Comparison of ENCODE assay signal across 8 cellular contexts in the genomic region with DNA sequence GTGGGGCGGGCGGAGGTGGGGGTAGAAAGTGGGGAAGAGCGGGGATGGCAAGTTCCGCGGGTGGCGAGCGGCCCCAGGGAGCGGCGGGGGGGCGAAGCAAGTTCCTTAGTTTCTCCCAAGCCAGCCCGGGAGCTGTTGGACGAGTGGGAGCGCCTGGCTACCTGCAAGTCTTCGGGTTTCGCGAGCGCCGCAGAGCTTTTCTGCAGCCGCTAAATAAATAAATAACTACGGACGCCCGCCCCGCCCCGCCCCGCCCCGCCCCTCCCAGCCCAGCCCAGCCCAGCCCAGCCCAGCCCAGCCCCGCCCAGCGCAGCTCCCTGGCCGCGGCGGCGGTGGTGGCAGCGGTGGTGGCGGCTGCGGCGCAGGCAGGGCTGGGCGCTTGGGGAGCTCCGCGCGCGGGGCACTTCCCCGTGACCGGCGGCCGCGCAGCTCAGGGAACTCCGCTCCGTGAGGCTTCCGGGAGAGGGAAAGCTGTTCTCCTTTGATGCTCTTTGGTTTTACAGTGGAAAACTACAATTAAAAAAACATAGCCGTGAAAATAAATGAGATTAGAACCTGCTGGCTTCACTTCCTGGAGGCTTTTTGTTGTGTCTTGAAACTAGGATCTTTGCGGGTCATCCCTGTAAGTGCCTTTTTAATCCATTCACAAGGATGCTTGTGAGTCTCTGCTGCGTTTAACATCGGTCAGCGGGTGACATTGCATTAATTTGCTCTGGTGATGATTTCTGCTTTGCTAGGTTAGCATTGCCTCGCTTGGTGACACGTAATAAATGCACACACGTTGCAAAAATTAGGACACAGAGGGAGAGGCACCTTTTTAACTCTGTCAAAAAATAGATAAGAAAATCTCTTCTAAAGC. TPM values are rescaled to one million over a fixed set of nuclear protein-coding genes. Genes with fewer than 3 reads are reported as not detected.
DNase-seq lines count a peak whose midpoint lies in the region; ATAC-seq and TF ChIP-seq lines count a peak whose summit lies in the region.

TSS of gene UBE2L5 (plus strand) at position 438 of the 859 bp plus-strand sequence. CDS start 5,498 bp downstream, outside the sequence.

- peaks cover 36% of the 10 kb centered on the region for H3K27me3 Mint-ChIP-seq in nephron (ENCODE audit: low read depth)

- POLR2A ChIA-PET in BJ (lab: Charles Lee): interaction anchor here (0.6 to 0.9 kb wide), 2 partner anchors 84 to 249 kb away, joined by 3 to 5 read pairs; no protein-coding TSS in a partner anchor
- POLR2A ChIA-PET in PC-9 (lab: Charles Lee; ENCODE audit: unreplicated experiment): interaction anchor here (0.5 to 0.7 kb wide), 6 partner anchors 60 to 394 kb away, joined by 3 to 10 read pairs (median 4); no protein-coding TSS in a partner anchor

- no peaks in the 10 kb centered on the region for H3K9me3 ChIP-seq in PC-9 (ENCODE audit: insufficient read depth, low read depth)

- no peaks in the 10 kb centered on the region for H3K79me2 ChIP-seq in PC-9 (ENCODE audit: low read depth)

- peaks cover 11% of the 10 kb centered on the region; the same call in 1 of the 2 replicates for H3K4me1 ChIP-seq in PC-9 (replicated peaks; ENCODE audit: insufficient read depth)

- H3K4me3 Mint-ChIP-seq in nephron: peak within 1 kb of the TSS; percentile 88 to 90 (median 89)

- H3F3A ChIP-seq in PC-9 (ENCODE audit: insufficient read depth, low read depth): peaks cover 6% of the 10 kb centered on the region; the same call in 1 of the 2 replicates

- no peaks in the 10 kb centered on the region for H4K20me1 ChIP-seq in PC-9 (ENCODE audit: insufficient read depth)

- H2AFZ ChIP-seq in PC-9: peak within 1 kb of the TSS; percentile 79

- H3K9me3 Mint-ChIP-seq in nephron: no peaks in the 10 kb centered on the region

- peak within 1 kb of the TSS; percentile 57 for H3K27ac ChIP-seq in PC-9

- H3K36me3 Mint-ChIP-seq in nephron (ENCODE audit: low read depth): no peaks in the 10 kb centered on the region

- TF ChIP-seq CTCF in BJ (IDR thresholded peaks at IDR 0.05; ENCODE audit: insufficient read depth, low read depth, low read length): no peak
- no peak for TF ChIP-seq CTCF in PC-9 (conservative IDR thresholded peaks at IDR 0.05)
- no peak for TF ChIP-seq CTCF in nephron (IDR thresholded peaks at IDR 0.05; ENCODE audit: unreplicated experiment in 3 of 3)

- CTCF ChIA-PET in BJ (lab: Yijun Ruan, JAX): no interaction called here
- CTCF ChIA-PET in PC-9 (lab: Charles Lee): interaction anchor here (0.7 kb wide), 1 partner anchor 159 kb away, joined by 6 read pairs; no protein-coding TSS in a partner anchor

- no peaks in the 10 kb centered on the region for H3K27me3 ChIP-seq in BJ (ENCODE audit: control insufficient read depth, insufficient read depth, low read length)
- no peaks in the 10 kb centered on the region for H3K27me3 ChIP-seq in PC-9 (ENCODE audit: insufficient read depth, low read depth)

- intact Hi-C loops in PC-9 (cut with micrococcal nuclease; ENCODE audit: unreplicated experiment): loop anchor here (1.0 kb wide), 1 partner anchor 195 kb away; the partner anchor contains the start of gene USPL1

- peak within 1 kb of the TSS; percentile 36 for H3K4me3 ChIP-seq in BJ (ENCODE audit: low read depth, low read length)
- peak within 1 kb of the TSS; percentile 84 for H3K4me3 ChIP-seq in PC-9

- no peak for DNase-seq in BJ (ENCODE audit: low read depth)
- DNase-seq in PC-9: peak; percentile 67 to 69
- DNase-seq in activated effector memory CD4-positive, alpha-beta T cell treated with anti-CD3 and anti-CD28 coated beads, Interleukin-2, amount 50 U/mL, for 16 hours: peak; percentile 89
- DNase-seq in fibroblast of the conjunctiva (ENCODE audit: low read depth): peak; percentile 59
- DNase-seq in stimulated activated naive CD8-positive, alpha-beta T cell treated with anti-CD3 and anti-CD28 coated beads, Interleukin-15, Interleukin-2, amounts not matched to agents 100 U/mL and 50 U/mL, for 24 hours: peak; percentile 79

- BruUV-seq in PC-9 (replicated peaks; lab: Mats Ljungman, UMichigan): TSS peak; percentile 66

- H3K27ac Mint-ChIP-seq in nephron: peak within 1 kb of the TSS; percentile 96 to 98 (median 96)

- peak; percentile 66 for ATAC-seq in GM19025 (IDR thresholded peaks at IDR 0.05; ENCODE audit: low read depth, unreplicated experiment)
- ATAC-seq in HG03432 (IDR thresholded peaks at IDR 0.05; ENCODE audit: unreplicated experiment): peak; percentile 82
- peak; percentile 91 for ATAC-seq in stimulated activated naive CD8-positive, alpha-beta T cell treated with anti-CD3 and anti-CD28 coated beads, Interleukin-15, Interleukin-2, amounts not matched to agents 100 U/mL and 50 U/mL, for 24 hours

- no peaks in the 10 kb centered on the region for H3K9me2 ChIP-seq in PC-9 (ENCODE audit: insufficient read depth)

- H3K4me1 Mint-ChIP-seq in nephron: peaks cover 25% of the 10 kb centered on the region

- H3K4me2 ChIP-seq in PC-9: peak within 1 kb of the TSS; percentile 90

- H3K36me3 ChIP-seq in BJ (ENCODE audit: control insufficient read depth, insufficient read depth, low read length) (no peaks in the 10 kb centered on the region), PC-9 (ENCODE audit: low read depth) (no peaks in the 10 kb centered on the region)

RNA-seq across cellular contexts. Expression of gene UBE2L5, which starts in this region (rescaled TPM):
- 0.31 TPM in 1 of 2 replicates, not detected in the other for polyA plus RNA-seq in BJ (2011; rRNA removed)
- not detected in 2 replicates for polyA minus RNA-seq in BJ (2011; rRNA and poly(A)+ RNA removed)
- not detected in 2 replicates for total RNA-seq in PC-9 (2021)

Comparison
In these comparisons a context has a peak if more than half of its experiments do, and no peak if none do; other contexts are left out.
1. Peak in DNase-seq, H3K4me3 ChIP-seq, H3K27ac ChIP-seq and H3K4me2 ChIP-seq in PC-9; RNA of the gene not detected or under 1 TPM.